7 cellular contexts compared by ENCODE assay signal in the genomic region with DNA sequence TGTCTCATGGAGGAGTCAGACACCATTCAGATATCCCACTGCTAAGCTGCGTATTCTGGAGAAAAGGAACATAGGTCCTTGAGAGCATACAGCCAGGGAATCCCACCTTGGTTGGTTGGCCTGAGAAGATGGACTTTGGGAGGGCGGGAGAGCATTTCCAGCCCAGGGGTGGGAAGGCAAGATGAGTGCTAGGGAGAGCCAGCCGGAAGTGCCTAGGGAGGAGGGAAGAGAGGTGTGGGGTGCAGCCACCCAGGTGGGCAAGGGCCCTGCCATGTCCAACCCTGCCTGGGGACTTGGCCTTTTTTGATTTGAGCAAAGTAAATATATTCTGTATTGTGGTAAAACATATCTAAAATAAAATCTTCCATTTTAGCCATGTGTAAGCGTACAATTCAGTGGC. TPM values are rescaled to one million over a fixed set of nuclear protein-coding genes. Genes with fewer than 3 reads are reported as not detected.
"Had no signal": no experiment of that assay in that cellular context is flagged by ENCODE, and none has a peak within 500 bp of the region (broad histone marks: within the 10 kb centered on the region; RNA-seq: fewer than 3 reads in every experiment).

No MANE protein-coding gene starts in this region.

- H3K4me3 ChIP-seq: GM23248 had no signal

- H3K4me3 Mint-ChIP-seq: IgD-negative memory B cell had no signal

- H3K36me3 Mint-ChIP-seq: IgD-negative memory B cell had no signal

- H3K9ac ChIP-seq: GM23248 had no signal

- H3K4me1 Mint-ChIP-seq: IgD-negative memory B cell had no signal

- DNase-seq: GM23248, GOT3, HCEC 1CT had no signal

- H2AFZ ChIP-seq: GM23248 had no signal

- H3K9me3 Mint-ChIP-seq: IgD-negative memory B cell had no signal

- H3K27ac ChIP-seq: GM23248, HL-60 had no signal

- ATAC-seq: HepG2 had no signal

RNA-seq across cellular contexts. Expression of gene SIAH3, which starts 19.7 kb away (rescaled TPM):
- total RNA-seq: GM23248, H4, HepG2 had no signal
